8 cellular contexts compared by ENCODE assay signal in the genomic region with DNA sequence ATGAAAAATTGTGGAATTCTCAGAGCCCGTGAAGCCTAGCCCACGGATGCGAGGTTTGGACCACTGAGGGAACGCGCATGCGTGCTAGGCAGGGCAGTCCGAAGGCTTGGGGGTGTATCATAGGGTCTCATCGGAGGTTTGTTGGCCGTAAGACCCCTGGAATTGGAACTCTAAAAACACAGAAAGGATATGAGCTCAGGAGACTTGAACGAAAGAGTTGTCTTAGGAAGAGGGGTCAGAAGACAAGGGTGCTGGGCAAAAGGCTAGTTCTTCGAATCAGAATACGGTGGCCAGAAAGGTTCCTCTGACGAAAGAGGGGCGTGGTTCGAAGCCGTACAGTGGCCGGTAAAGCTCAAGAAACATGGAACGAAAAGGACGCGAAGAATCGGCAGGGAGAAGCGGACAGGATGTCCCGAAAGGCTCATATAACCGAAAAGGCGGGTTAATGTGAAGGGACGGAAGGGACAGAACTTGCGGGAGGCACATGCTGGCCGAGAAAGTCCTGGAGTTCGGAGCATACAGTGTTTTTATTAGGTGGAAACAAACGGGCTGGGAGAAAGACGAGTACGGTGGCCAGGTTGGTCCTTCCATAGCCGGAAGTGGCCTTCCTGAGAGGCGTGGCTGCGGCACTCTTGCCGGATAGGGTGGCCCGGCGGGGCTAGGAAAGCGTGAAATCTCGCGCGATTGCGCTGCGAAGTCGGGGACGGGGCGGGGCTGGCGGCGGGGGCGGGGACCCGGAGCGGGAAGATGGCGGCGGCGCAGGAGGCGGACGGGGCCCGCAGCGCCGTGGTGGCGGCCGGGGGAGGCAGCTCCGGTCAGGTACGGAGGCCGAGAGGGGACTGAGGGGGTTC. TPM values are rescaled to one million over a fixed set of nuclear protein-coding genes. Genes with fewer than 3 reads are reported as not detected.
DNase-seq lines count a peak whose midpoint lies in the region; ATAC-seq and TF ChIP-seq lines count a peak whose summit lies in the region.

A gene with protein sequence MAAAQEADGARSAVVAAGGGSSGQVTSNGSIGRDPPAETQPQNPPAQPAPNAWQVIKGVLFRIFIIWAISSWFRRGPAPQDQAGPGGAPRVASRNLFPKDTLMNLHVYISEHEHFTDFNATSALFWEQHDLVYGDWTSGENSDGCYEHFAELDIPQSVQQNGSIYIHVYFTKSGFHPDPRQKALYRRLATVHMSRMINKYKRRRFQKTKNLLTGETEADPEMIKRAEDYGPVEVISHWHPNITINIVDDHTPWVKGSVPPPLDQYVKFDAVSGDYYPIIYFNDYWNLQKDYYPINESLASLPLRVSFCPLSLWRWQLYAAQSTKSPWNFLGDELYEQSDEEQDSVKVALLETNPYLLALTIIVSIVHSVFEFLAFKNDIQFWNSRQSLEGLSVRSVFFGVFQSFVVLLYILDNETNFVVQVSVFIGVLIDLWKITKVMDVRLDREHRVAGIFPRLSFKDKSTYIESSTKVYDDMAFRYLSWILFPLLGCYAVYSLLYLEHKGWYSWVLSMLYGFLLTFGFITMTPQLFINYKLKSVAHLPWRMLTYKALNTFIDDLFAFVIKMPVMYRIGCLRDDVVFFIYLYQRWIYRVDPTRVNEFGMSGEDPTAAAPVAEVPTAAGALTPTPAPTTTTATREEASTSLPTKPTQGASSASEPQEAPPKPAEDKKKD (plus strand): TSS at position 732 of the 851 bp plus-strand sequence. CDS start 16 bp downstream, at position 748.

- H3K36me3 Mint-ChIP-seq in natural killer cell treated with Interleukin-12 subunit alpha and Interleukin-12 subunit beta and Interleukin-15 and Interleukin-18, amount 100 ng/mL, for 72 hours: no peaks in the 10 kb centered on the region

- peak within 1 kb of the TSS; percentile 96 for H3K27ac Mint-ChIP-seq in natural killer cell treated with Interleukin-12 subunit alpha and Interleukin-12 subunit beta and Interleukin-15 and Interleukin-18, amount 100 ng/mL, for 72 hours

- no peaks in the 10 kb centered on the region for H3K27me3 Mint-ChIP-seq in natural killer cell treated with Interleukin-12 subunit alpha and Interleukin-12 subunit beta and Interleukin-15 and Interleukin-18, amount 100 ng/mL, for 72 hours

- H3K4me3 Mint-ChIP-seq in natural killer cell treated with Interleukin-12 subunit alpha and Interleukin-12 subunit beta and Interleukin-15 and Interleukin-18, amount 100 ng/mL, for 72 hours: peak within 1 kb of the TSS; percentile 97

- H3K9me3 Mint-ChIP-seq in natural killer cell treated with Interleukin-12 subunit alpha and Interleukin-12 subunit beta and Interleukin-15 and Interleukin-18, amount 100 ng/mL, for 72 hours: no peaks in the 10 kb centered on the region

- DNase-seq in HAP-1 (ENCODE audit: low spot score in 2 of 2) (peak; percentile 94 to 98), MG63 (peak; percentile 98), SHP77 (lab: John Stamatoyannopoulos, UW) (peak; percentile 88 to 93), fibroblast of pulmonary artery (ENCODE audit: low read depth) (peak; percentile 98)
- peak; percentile 92 for DNase-seq in activated effector memory CD4-positive, alpha-beta T cell treated with Interleukin-2 at 50 U/mL for 16 hours
- peak; percentile 98 for DNase-seq in natural killer cell treated with Interleukin-12 subunit alpha and Interleukin-12 subunit beta and Interleukin-15 and Interleukin-18, amount 100 ng/mL, for 72 hours (ENCODE audit: low spot score)
- peak; percentile 97 for DNase-seq in stimulated activated naive CD4-positive, alpha-beta T cell treated with Interleukin-2 at 50 U/mL for 16 hours (lab: John Stamatoyannopoulos, UW)

- no peak for TF ChIP-seq CTCF in fibroblast of pulmonary artery (IDR thresholded peaks at IDR 0.05; ENCODE audit: low read length, missing control alignments)

- H3K9me3 ChIP-seq in ES-I3 (ENCODE audit: control insufficient read depth, insufficient read depth, low read length) (no peaks in the 10 kb centered on the region), HAP-1 (no peaks in the 10 kb centered on the region), MG63 (no peaks in the 10 kb centered on the region)

- H3K4me3 ChIP-seq in HAP-1 (peak within 1 kb of the TSS; percentile 98), MG63 (peak within 1 kb of the TSS; percentile 99), fibroblast of pulmonary artery (replicated peaks; ENCODE audit: low read depth, low read length) (peak within 1 kb of the TSS; percentile 96)

- H3K27me3 ChIP-seq in HAP-1 (ENCODE audit: low read depth) (no peaks in the 10 kb centered on the region), MG63 (no peaks in the 10 kb centered on the region)

- ATAC-seq in natural killer cell treated with Interleukin-12 subunit alpha and Interleukin-12 subunit beta and Interleukin-15 and Interleukin-18, amount 100 ng/mL, for 72 hours: peak; percentile 96 to 98

- in situ Hi-C loops in HAP-1 (cut with MboI; ENCODE audit: low sequenced_read_pairs): no loop called here

- peaks cover 13% of the 10 kb centered on the region; the same call in 1 of the 2 replicates for H3K4me1 ChIP-seq in ES-I3 (ENCODE audit: insufficient read depth, low read length)
- peaks cover 6% of the 10 kb centered on the region for H3K4me1 ChIP-seq in HAP-1

- H3K9ac ChIP-seq in ES-I3 (ENCODE audit: low read depth, low read length): peak within 1 kb of the TSS; percentile 83

- H3K36me3 ChIP-seq in ES-I3 (ENCODE audit: insufficient read depth, low read length) (no peaks in the 10 kb centered on the region; the same call in 1 of the 2 replicates), HAP-1 (replicated peaks) (peaks cover 13% of the 10 kb centered on the region; the same call in 1 of the 2 replicates), MG63 (peaks cover 34% of the 10 kb centered on the region)

- peaks cover 41 to 46% of the 10 kb centered on the region in 2 donors for H3K4me1 Mint-ChIP-seq in natural killer cell treated with Interleukin-12 subunit alpha and Interleukin-12 subunit beta and Interleukin-15 and Interleukin-18, amount 100 ng/mL, for 72 hours (ENCODE audit: low read depth in 2 of 2)

RNA-seq across cellular contexts. Expression of the gene that starts here (rescaled TPM):
- total RNA-seq in MG63 (2014; rRNA removed; shearing (Covaris generic); ENCODE audit: low replicate concordance): 5.2 and 14.0 TPM in 2 replicates
- total RNA-seq in natural killer cell treated with Interleukin-12 subunit alpha and Interleukin-12 subunit beta and Interleukin-15 and Interleukin-18, amount 100 ng/mL, for 72 hours: 100 to 1,000 TPM in 1 of 2 donors, 10 to 100 TPM in 1; 90.9 to 116 TPM

Comparison
In these comparisons a context has a peak if more than half of its experiments do, and no peak if none do; other contexts are left out.
1. Peak in every context shown above with its lines: DNase-seq, ATAC-seq and H3K4me3 ChIP-seq.